In genomic region chr1:150151291-150152181, GRCh38 we compare ENCODE assay signal across 2 cellular contexts.
TF ChIP-seq lines count a peak whose summit lies in the region.

No MANE protein-coding gene starts in this region.

TF ChIP-seq in HCT116, 20 proteins besides CTCF, POLR2A, EP300 and RAD21:
- TF ChIP-seq SIN3A (IDR thresholded peaks at IDR 0.05; ENCODE audit: low read depth) (no peak), REST (IDR thresholded peaks at IDR 0.05; ENCODE audit: low read depth) (no peak), CBX3 (IDR thresholded peaks at IDR 0.05; ENCODE audit: low read depth) (no peak), POLR2AphosphoS5 (IDR thresholded peaks at IDR 0.05; ENCODE audit: low read depth, low read length) (no peak), EZH2phosphoT487 (IDR thresholded peaks at IDR 0.05; ENCODE audit: borderline replicate concordance) (no peak)

TF ChIP-seq in H1, 55 proteins besides CTCF, POLR2A, EP300 and RAD21:
- TF ChIP-seq RXRA (IDR thresholded peaks at IDR 0.05; ENCODE audit: insufficient read depth, low read depth, low read length): no peak
- TF ChIP-seq FOSL1 (IDR thresholded peaks at IDR 0.05; ENCODE audit: insufficient read depth, low read depth, low read length): no peak
- no peak for TF ChIP-seq SRF (IDR thresholded peaks at IDR 0.05; ENCODE audit: low read depth, low read length)
- no peak for TF ChIP-seq SAP30 (IDR thresholded peaks at IDR 0.05; ENCODE audit: insufficient read depth, insufficient replicate concordance, low read length)
- no peak for TF ChIP-seq ATF2 (IDR thresholded peaks at IDR 0.05; ENCODE audit: low read length)
- no peak for TF ChIP-seq POU5F1 (IDR thresholded peaks at IDR 0.05; ENCODE audit: low read depth, low read length)
- TF ChIP-seq GTF2F1 (IDR thresholded peaks at IDR 0.05; ENCODE audit: borderline replicate concordance, low read depth, low read length): no peak
- no peak for TF ChIP-seq BCL11A (IDR thresholded peaks at IDR 0.05; ENCODE audit: low read depth in 2 of 2, low read length in 2 of 2)
- TF ChIP-seq NRF1 (IDR thresholded peaks at IDR 0.05; ENCODE audit: low read depth, low read length): no peak
- TF ChIP-seq MAFK (IDR thresholded peaks at IDR 0.05; ENCODE audit: low read depth, low read length): no peak
- TF ChIP-seq CTBP2 (IDR thresholded peaks at IDR 0.05; ENCODE audit: borderline replicate concordance, insufficient read depth, insufficient read length, low read length): no peak
- TF ChIP-seq SUZ12 (IDR thresholded peaks at IDR 0.05; ENCODE audit: low read length): no peak
- TF ChIP-seq NANOG (IDR thresholded peaks at IDR 0.05; ENCODE audit: insufficient read depth, low read depth, low read length, poor library complexity, severe bottlenecking): no peak
- no peak for TF ChIP-seq RNF2 (IDR thresholded peaks at IDR 0.05; ENCODE audit: borderline replicate concordance, low read depth, low read length, missing control alignments, poor library complexity, severe bottlenecking)
